26 cellular contexts compared by ENCODE assay signal in the genomic region with DNA sequence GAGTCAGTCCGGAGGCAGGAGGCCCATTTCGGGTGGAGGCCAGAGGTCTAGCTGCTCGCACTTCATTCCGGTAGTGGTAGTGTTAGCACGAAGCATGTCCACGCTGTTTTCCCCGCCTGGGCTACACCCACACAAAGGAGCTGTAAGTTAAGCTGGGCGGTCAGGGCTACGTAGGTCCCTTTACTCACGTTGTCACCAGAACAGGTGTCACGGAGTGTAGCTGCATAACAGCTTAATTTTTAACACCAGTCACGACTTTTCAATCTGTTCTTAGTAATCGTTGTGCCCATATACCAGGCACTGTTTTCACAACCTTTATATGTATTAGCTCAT. TPM values are rescaled to one million over a fixed set of nuclear protein-coding genes. Genes with fewer than 3 reads are reported as not detected.
DNase-seq lines count a peak whose midpoint lies in the region; ATAC-seq and TF ChIP-seq lines count a peak whose summit lies in the region.
"Had no signal": no experiment of that assay in that cellular context is flagged by ENCODE, and none has a peak within 500 bp of the region (broad histone marks: within the 10 kb centered on the region; RNA-seq: fewer than 3 reads in every experiment).

No MANE protein-coding gene starts in this region.

- peaks cover 96% of the 10 kb centered on the region for H3K27me3 Mint-ChIP-seq in chondrocyte (ENCODE audit: low read depth)

- no peak overlapping the region for H3K4me3 ChIP-seq in mesenchymal stem cell (ENCODE audit: insufficient read depth in 1 of 2, low read depth in 1 of 2, low read length in 2 of 2)
- H3K4me3 ChIP-seq: prostate gland, tibial artery had no signal

- no peak for DNase-seq in chondrocyte (ENCODE audit: low spot score)
- DNase-seq in mesenchymal stem cell = no peak
- peak; percentile 67 for DNase-seq in retina
- no peak for DNase-seq in NCI-H1694 treated with DMSO at 0.1 percent for 48 hours (lab: John Stamatoyannopoulos, UW)
- DNase-seq in activated T-cell treated with anti-CD3 and anti-CD28 coated beads, Interleukin-2, amount 50 U/mL, for 1 hour = no peak
- DNase-seq in omental fat pad (ENCODE audit: low spot score) = no peak
- no peak for DNase-seq in H4 (ENCODE audit: low spot score)
- DNase-seq: ACHN; activated CD4-positive, alpha-beta T cell treated with anti-CD3 and anti-CD28 coated beads for 48 hours; C1 segment of cervical spinal cord; effector memory CD4-positive, alpha-beta T cell; esophagus squamous epithelium; HCEC 1CT; Karpas-422; NCI-H187; RPMI8226; stimulated activated CD4-positive, alpha-beta T cell treated with anti-CD3 and anti-CD28 coated beads, Interleukin-2, amount 100 ng/mL, for 48 hours; stimulated activated naive CD8-positive, alpha-beta T cell treated with anti-CD3 and anti-CD28 coated beads, Interleukin-15, Interleukin-2, amounts not matched to agents 100 U/mL and 50 U/mL, for 24 hours; tibial artery had no signal

- TF ChIP-seq CTCF in chondrocyte (IDR thresholded peaks at IDR 0.05) = no peak
- TF ChIP-seq CTCF in omental fat pad (IDR thresholded peaks at IDR 0.05) = no peak

- no peak overlapping the region for H3K14ac ChIP-seq in mesenchymal stem cell (ENCODE audit: low read length in 2 of 2)

- ATAC-seq in omental fat pad (ENCODE audit: low FRiP score) = no peak
- ATAC-seq: gastroesophageal sphincter had no signal

- peaks cover 12% of the 10 kb centered on the region for H3K36me3 Mint-ChIP-seq in chondrocyte (ENCODE audit: low read depth)
- H3K36me3 Mint-ChIP-seq: activated naive CD4-positive, alpha-beta T cell treated with anti-CD3 and anti-CD28 coated beads, Interleukin-2, amount 50 U/mL, for 24 hours; natural killer cell treated with Interleukin-12 subunit alpha and Interleukin-12 subunit beta and Interleukin-15 and Interleukin-18, amount 100 ng/mL, for 72 hours had no signal

- H2BK15ac ChIP-seq in mesenchymal stem cell (ENCODE audit: low read depth, poor library complexity, severe bottlenecking) = no peak overlapping the region

- H3K4me1 ChIP-seq in ES-I3 (ENCODE audit: insufficient read depth, low read length) (peaks cover 21% of the 10 kb centered on the region; the same call in 1 of the 2 replicates), mesenchymal stem cell (ENCODE audit: control insufficient read depth, insufficient read depth, low read depth, low read length) (peaks cover 2% of the 10 kb centered on the region)
- H3K4me1 ChIP-seq: prostate gland had no signal

- peak overlapping the region; percentile 13 to 16 for H3K4ac ChIP-seq in mesenchymal stem cell (ENCODE audit: low read depth in 1 of 2, low read length in 2 of 2)

- no peak overlapping the region for H3K27ac ChIP-seq in mesenchymal stem cell (ENCODE audit: low read length, poor library complexity, severe bottlenecking)
- H3K27ac ChIP-seq: esophagus squamous epithelium, gastroesophageal sphincter, prostate gland, skin epidermis, tibial artery had no signal

- peak overlapping the region in 1 of 2 experiments; percentile 91 for H3K18ac ChIP-seq in mesenchymal stem cell (ENCODE audit: low read depth in 1 of 2, low read length in 2 of 2)

- H3K27ac Mint-ChIP-seq in chondrocyte (ENCODE audit: unreplicated experiment) = no peak overlapping the region
- H3K27ac Mint-ChIP-seq: activated naive CD4-positive, alpha-beta T cell treated with anti-CD3 and anti-CD28 coated beads, Interleukin-2, amount 50 U/mL, for 24 hours; natural killer cell treated with Interleukin-12 subunit alpha and Interleukin-12 subunit beta and Interleukin-15 and Interleukin-18, amount 100 ng/mL, for 72 hours; T-helper 1 cell treated with Interleukin-12 subunit alpha and Interleukin-12 subunit beta and Interleukin-4 antibody, amounts not matched to agents 30 μg/mL and 1 μg/mL, for 36 hours had no signal

- H3K27me3 ChIP-seq in mesenchymal stem cell (ENCODE audit: control insufficient read depth in 1 of 2, insufficient read depth in 1 of 2, low read length in 2 of 2) = peaks cover 30 to 62% of the 10 kb centered on the region in 2 experiments

- peak overlapping the region; percentile 98 for H4K8ac ChIP-seq in mesenchymal stem cell (ENCODE audit: low read length)

- H3K4me3 Mint-ChIP-seq in chondrocyte (ENCODE audit: unreplicated experiment) = peak overlapping the region; percentile 28
- H3K4me3 Mint-ChIP-seq: activated naive CD4-positive, alpha-beta T cell treated with anti-CD3 and anti-CD28 coated beads, Interleukin-2, amount 50 U/mL, for 24 hours; natural killer cell treated with Interleukin-12 subunit alpha and Interleukin-12 subunit beta and Interleukin-15 and Interleukin-18, amount 100 ng/mL, for 72 hours; T-helper 1 cell treated with Interleukin-12 subunit alpha and Interleukin-12 subunit beta and Interleukin-4 antibody, amounts not matched to agents 30 μg/mL and 1 μg/mL, for 36 hours had no signal

- H3K23ac ChIP-seq in mesenchymal stem cell (ENCODE audit: low read length in 2 of 2) = peak overlapping the region in 1 of 2 experiments; percentile 85

- no peak overlapping the region for H3K4me2 ChIP-seq in mesenchymal stem cell (ENCODE audit: low read length, poor library complexity, severe bottlenecking)

- WGBS in mesenchymal stem cell = 61% methylated on average over 13 of the region's 13 CpGs

- H3K4me1 Mint-ChIP-seq in chondrocyte (ENCODE audit: low read depth) = peaks cover 10% of the 10 kb centered on the region
- H3K4me1 Mint-ChIP-seq: activated naive CD4-positive, alpha-beta T cell treated with anti-CD3 and anti-CD28 coated beads, Interleukin-2, amount 50 U/mL, for 24 hours had no signal

- peak overlapping the region in 1 of 2 experiments; percentile 97 for H2BK12ac ChIP-seq in mesenchymal stem cell (ENCODE audit: low read length in 2 of 2)

- no peak overlapping the region for H2BK5ac ChIP-seq in mesenchymal stem cell (ENCODE audit: low read depth, low read length, poor library complexity, severe bottlenecking)

- H2BK120ac ChIP-seq in mesenchymal stem cell (ENCODE audit: low read depth, low read length) = no peak overlapping the region

- no peaks in the 10 kb centered on the region for H3K79me1 ChIP-seq in mesenchymal stem cell (replicated peaks; ENCODE audit: low read length, poor library complexity, severe bottlenecking)

- peaks cover 4% of the 10 kb centered on the region for H3K9me3 Mint-ChIP-seq in chondrocyte (ENCODE audit: low read depth)
- H3K9me3 Mint-ChIP-seq: natural killer cell treated with Interleukin-12 subunit alpha and Interleukin-12 subunit beta and Interleukin-15 and Interleukin-18, amount 100 ng/mL, for 72 hours had no signal

- H3K36me3 ChIP-seq in ES-I3 (ENCODE audit: insufficient read depth, low read length) = no peaks in the 10 kb centered on the region
- no peaks in the 10 kb centered on the region for H3K36me3 ChIP-seq in mesenchymal stem cell (ENCODE audit: control insufficient read depth in 1 of 2, insufficient read depth in 2 of 2, low read depth in 1 of 2, low read length in 2 of 2)
- H3K36me3 ChIP-seq: esophagus squamous epithelium, gastroesophageal sphincter, prostate gland, tibial artery had no signal

- H2AFZ ChIP-seq in mesenchymal stem cell (ENCODE audit: low read depth, low read length) = peak overlapping the region; percentile 68

- H4K91ac ChIP-seq in mesenchymal stem cell (ENCODE audit: low read length) = no peak overlapping the region

- H3K9ac ChIP-seq in ES-I3 (ENCODE audit: low read depth, low read length) = peak overlapping the region; percentile 47; the same call in 1 of the 2 replicates
- no peak overlapping the region for H3K9ac ChIP-seq in mesenchymal stem cell (ENCODE audit: low read length)

- H3K9me3 ChIP-seq in ES-I3 (ENCODE audit: control insufficient read depth, insufficient read depth, low read length) = no peaks in the 10 kb centered on the region; the same call in 1 of the 2 replicates
- peaks cover 7% of the 10 kb centered on the region for H3K9me3 ChIP-seq in mesenchymal stem cell (ENCODE audit: control insufficient read depth, low read length)
- H3K9me3 ChIP-seq: esophagus squamous epithelium, prostate gland had no signal

- no peak overlapping the region for H2AK5ac ChIP-seq in mesenchymal stem cell (ENCODE audit: low read length, severe bottlenecking)

RNA-seq across cellular contexts. Expression of gene HLX, which starts 15.6 kb away (rescaled TPM):
- total RNA-seq in chondrocyte = 0.33 to 0.82 TPM (median 0.62 TPM) in 3 replicates
- 37.2 TPM for polyA plus RNA-seq in mesenchymal stem cell (2013, experiment 1 of 2)
- 35.9 TPM for polyA plus RNA-seq in mesenchymal stem cell (2013, experiment 2 of 2)
- 10 to 100 TPM; 26.4 to 46.7 (median 34.5) TPM for total RNA-seq in omental fat pad
- total RNA-seq in H4 (2014; rRNA removed; shearing (Covaris generic)) = 2.6 and 3.0 TPM in 2 replicates
